8 cellular contexts compared by ENCODE assay signal in genomic region chr2:42142476-42143184, GRCh38. TPM values are rescaled to one million over a fixed set of nuclear protein-coding genes. Genes with fewer than 3 reads are reported as not detected.
DNase-seq lines count a peak whose midpoint lies in the region; ATAC-seq and TF ChIP-seq lines count a peak whose summit lies in the region.

No MANE protein-coding gene starts in this region.

- peaks cover 7 to 13% of the 10 kb centered on the region in 2 donors for H3K36me3 Mint-ChIP-seq in stimulated activated naive B cell treated with anti-CD40 and anti-IgM and Interleukin-4, amounts not matched to agents 10 μg/mL and 1 μg/mL and 100 μg/mL, for 72 hours

- DNase-seq in NCI-H1417 (lab: John Stamatoyannopoulos, UW) (peak in 2 of 3 experiments; percentile 48 to 59), NCI-H1417 treated with DMSO at 0.1 percent for 48 hours (lab: John Stamatoyannopoulos, UW) (no peak), adipocyte (ENCODE audit: low read depth) (peak; percentile 74), substantia nigra (lab: John Stamatoyannopoulos, UW) (no peak)
- DNase-seq in stimulated activated naive B cell treated with anti-CD40 and anti-IgM and Interleukin-4, amounts not matched to agents 10 μg/mL and 1 μg/mL and 100 μg/mL, for 72 hours, result no peak

- TF ChIP-seq RAD21 in liver (IDR thresholded peaks at IDR 0.05), result no peak

- H3K9me3 ChIP-seq in adipocyte (ENCODE audit: control insufficient read depth, low read length) (no peaks in the 10 kb centered on the region), liver (ENCODE audit: control insufficient read depth in 4 of 4, low read length in 3 of 4) (no peaks in the 10 kb centered on the region), subcutaneous abdominal adipose tissue (ENCODE audit: control insufficient read depth in 5 of 5, low read length in 5 of 5) (no peaks in the 10 kb centered on the region)

- H3K27ac Mint-ChIP-seq in stimulated activated naive B cell treated with anti-CD40 and anti-IgM and Interleukin-4, amounts not matched to agents 10 μg/mL and 1 μg/mL and 100 μg/mL, for 72 hours, result no peak overlapping the region

- WGBS in liver, result 77% methylated on average over 9 of the region's 9 CpGs

- H3K9me3 Mint-ChIP-seq in stimulated activated naive B cell treated with anti-CD40 and anti-IgM and Interleukin-4, amounts not matched to agents 10 μg/mL and 1 μg/mL and 100 μg/mL, for 72 hours, result no peaks in the 10 kb centered on the region

- H3K9ac ChIP-seq in adipocyte (ENCODE audit: low read length), result peak overlapping the region; percentile 78
- H3K9ac ChIP-seq in liver (ENCODE audit: low read depth in 1 of 2, low read length in 2 of 2), result peak overlapping the region in 1 of 2 donors; percentile 92
- peak overlapping the region in 4 of 5 donors; percentile 25 to 92 (median 78) for H3K9ac ChIP-seq in subcutaneous abdominal adipose tissue (ENCODE audit: low read length in 5 of 5)

- no peak overlapping the region for H3K4me3 Mint-ChIP-seq in stimulated activated naive B cell treated with anti-CD40 and anti-IgM and Interleukin-4, amounts not matched to agents 10 μg/mL and 1 μg/mL and 100 μg/mL, for 72 hours

- H3K36me3 ChIP-seq in adipocyte (ENCODE audit: control insufficient read depth, insufficient read depth, low read length, severe bottlenecking) (no peaks in the 10 kb centered on the region), liver (ENCODE audit: control insufficient read depth in 4 of 4, insufficient read depth in 3 of 4, low read depth in 1 of 4, low read length in 3 of 4) (no peaks in the 10 kb centered on the region), subcutaneous abdominal adipose tissue (ENCODE audit: control insufficient read depth in 5 of 5, insufficient read depth in 5 of 5, low read length in 5 of 5) (no peaks in the 10 kb centered on the region)

- H3K4me3 ChIP-seq in adipocyte (ENCODE audit: low read length) (peak overlapping the region; percentile 64), liver (ENCODE audit: low read depth in 1 of 3, low read length in 3 of 3) (no peak overlapping the region), subcutaneous abdominal adipose tissue (ENCODE audit: low read depth in 1 of 5, low read length in 5 of 5) (peak overlapping the region in 3 of 5 donors; percentile 23 to 53 (median 46))

- H3K27me3 Mint-ChIP-seq in stimulated activated naive B cell treated with anti-CD40 and anti-IgM and Interleukin-4, amounts not matched to agents 10 μg/mL and 1 μg/mL and 100 μg/mL, for 72 hours, result no peaks in the 10 kb centered on the region

- H3K27me3 ChIP-seq in adipocyte (replicated peaks; ENCODE audit: control insufficient read depth, insufficient read depth, low read length), result no peaks in the 10 kb centered on the region
- H3K27me3 ChIP-seq in liver (ENCODE audit: control insufficient read depth in 4 of 4, insufficient read depth in 4 of 4, low read length in 3 of 4), result no peaks in the 10 kb centered on the region
- no peaks in the 10 kb centered on the region for H3K27me3 ChIP-seq in subcutaneous abdominal adipose tissue (ENCODE audit: control insufficient read depth in 5 of 5, insufficient read depth in 4 of 5, low read length in 5 of 5)

- H3K4me1 ChIP-seq in adipocyte (ENCODE audit: control insufficient read depth, insufficient read depth, low read length) (peaks cover 49% of the 10 kb centered on the region), liver (ENCODE audit: control insufficient read depth in 4 of 4, insufficient read depth in 4 of 4, low read length in 3 of 4) (peaks cover 0 to 19% (median 16%) of the 10 kb centered on the region in 4 donors), subcutaneous abdominal adipose tissue (ENCODE audit: control insufficient read depth in 5 of 5, insufficient read depth in 5 of 5, low read length in 5 of 5) (peaks cover 11 to 52% (median 43%) of the 10 kb centered on the region in 5 donors)

- H3K27ac ChIP-seq in liver (ENCODE audit: low read depth in 1 of 2, low read length in 2 of 2), result peak overlapping the region; percentile 51 to 89
- H3K27ac ChIP-seq in subcutaneous abdominal adipose tissue (ENCODE audit: low read depth, low read length), result peak overlapping the region; percentile 94
- no peak overlapping the region for H3K27ac ChIP-seq in substantia nigra (ENCODE audit: low read depth, low read length, poor library complexity, severe bottlenecking)

- H3K4me1 Mint-ChIP-seq in stimulated activated naive B cell treated with anti-CD40 and anti-IgM and Interleukin-4, amounts not matched to agents 10 μg/mL and 1 μg/mL and 100 μg/mL, for 72 hours, result peaks cover 15 to 32% of the 10 kb centered on the region in 2 donors

- no peak for TF ChIP-seq CTCF in liver (IDR thresholded peaks at IDR 0.05; ENCODE audit: low read depth, low read length, missing input control)

- ATAC-seq in HG02571 (IDR thresholded peaks at IDR 0.05; ENCODE audit: unreplicated experiment), result no peak
- ATAC-seq in stimulated activated naive B cell treated with anti-CD40 and anti-IgM and Interleukin-4, amounts not matched to agents 10 μg/mL and 1 μg/mL and 100 μg/mL, for 72 hours (replicated peaks), result no peak

TF ChIP-seq in liver, 16 proteins besides CTCF, POLR2A, EP300 and RAD21:
- TF ChIP-seq REST (IDR thresholded peaks at IDR 0.05) (no peak), YY1 (IDR thresholded peaks at IDR 0.05) (peak; percentile 16)
TF ChIP-seq in liver: peak in this region for 1.

RNA-seq across cellular contexts. Expression of gene EML4, which starts 26.5 kb away (rescaled TPM):
- total RNA-seq in liver, result 10 to 100 TPM; 34.5 to 49.6 TPM
- polyA plus RNA-seq in liver, result 10 to 100 TPM; 12.8 to 35.1 TPM

Comparison
In these comparisons a context has a peak if more than half of its experiments do, and no peak if none do; other contexts are left out.
1. DNase-seq: peak in NCI-H1417 (2 of 3) and adipocyte (single experiment); none in NCI-H1417 treated with DMSO at 0.1 percent for 48 hours (single experiment), stimulated activated naive B cell treated with anti-CD40 and anti-IgM and Interleukin-4, amounts not matched to agents 10 μg/mL and 1 μg/mL and 100 μg/mL, for 72 hours (single experiment) and substantia nigra (0 of 49).
2. H3K4me3 ChIP-seq: peak in adipocyte (single experiment) and subcutaneous abdominal adipose tissue (3 of 5); none in liver (0 of 3).